In the genomic region with DNA sequence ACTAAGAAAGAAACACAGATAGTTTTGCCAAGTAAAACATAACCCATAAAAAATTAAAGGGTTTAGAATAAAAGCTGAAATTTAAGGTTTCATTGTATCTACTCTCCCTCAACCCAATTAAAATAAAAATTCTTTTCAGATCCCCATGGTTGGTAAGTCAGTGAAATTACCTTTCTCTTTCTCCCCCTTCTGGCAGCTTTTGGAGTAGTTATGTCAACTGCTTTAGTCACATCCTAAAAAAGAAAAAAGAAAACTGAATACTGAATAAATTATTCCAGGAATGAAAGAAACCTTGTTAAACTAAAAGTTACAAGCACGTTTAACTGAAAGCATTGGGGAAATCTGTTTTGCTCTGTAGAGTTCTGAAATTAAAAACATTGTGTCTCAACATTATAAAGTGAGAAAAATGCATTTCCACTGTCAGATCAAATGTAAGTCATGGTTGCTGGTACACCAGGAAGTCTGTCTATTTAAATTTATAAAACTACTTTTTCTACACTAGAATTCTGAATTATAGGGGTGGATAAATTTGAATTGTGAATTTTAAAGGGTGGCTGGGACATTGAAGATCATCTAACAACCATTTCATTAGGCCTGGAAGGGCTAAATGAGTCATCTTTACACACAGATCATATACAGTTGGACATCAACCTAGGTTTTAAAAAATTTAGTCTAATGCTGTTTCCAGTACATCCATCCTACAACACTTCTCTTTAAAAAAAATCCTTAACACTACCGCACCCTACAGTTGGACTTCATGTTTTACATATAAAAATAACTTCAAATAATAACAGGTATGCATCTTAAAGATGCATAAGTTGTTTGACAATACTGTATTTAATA, we compare ENCODE assay signal across 1 cellular context.
TF ChIP-seq lines count a peak whose summit lies in the region.

No MANE protein-coding gene starts in this region.

TF ChIP-seq in K562, 482 proteins besides CTCF, POLR2A, EP300 and RAD21 (continued from another document):
- TF ChIP-seq, protein P1, sequence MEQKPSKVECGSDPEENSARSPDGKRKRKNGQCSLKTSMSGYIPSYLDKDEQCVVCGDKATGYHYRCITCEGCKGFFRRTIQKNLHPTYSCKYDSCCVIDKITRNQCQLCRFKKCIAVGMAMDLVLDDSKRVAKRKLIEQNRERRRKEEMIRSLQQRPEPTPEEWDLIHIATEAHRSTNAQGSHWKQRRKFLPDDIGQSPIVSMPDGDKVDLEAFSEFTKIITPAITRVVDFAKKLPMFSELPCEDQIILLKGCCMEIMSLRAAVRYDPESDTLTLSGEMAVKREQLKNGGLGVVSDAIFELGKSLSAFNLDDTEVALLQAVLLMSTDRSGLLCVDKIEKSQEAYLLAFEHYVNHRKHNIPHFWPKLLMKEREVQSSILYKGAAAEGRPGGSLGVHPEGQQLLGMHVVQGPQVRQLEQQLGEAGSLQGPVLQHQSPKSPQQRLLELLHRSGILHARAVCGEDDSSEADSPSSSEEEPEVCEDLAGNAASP (IDR thresholded peaks at IDR 0.05): no peak
- TF ChIP-seq MYNN (IDR thresholded peaks at IDR 0.05) (no peak), MYNN (CRISPR knock-in tag; IDR thresholded peaks at IDR 0.05) (no peak), POLR3A (IDR thresholded peaks at IDR 0.05; ENCODE audit: borderline replicate concordance, extremely low read depth, insufficient read depth, insufficient read length) (no peak), NBN (IDR thresholded peaks at IDR 0.05; ENCODE audit: low read depth) (no peak), ARHGAP35 (IDR thresholded peaks at IDR 0.05; ENCODE audit: partially characterized antibody) (no peak), TFAM (CRISPR knock-in tag; conservative IDR thresholded peaks at IDR 0.05) (no peak)
- TF ChIP-seq, protein P2, sequence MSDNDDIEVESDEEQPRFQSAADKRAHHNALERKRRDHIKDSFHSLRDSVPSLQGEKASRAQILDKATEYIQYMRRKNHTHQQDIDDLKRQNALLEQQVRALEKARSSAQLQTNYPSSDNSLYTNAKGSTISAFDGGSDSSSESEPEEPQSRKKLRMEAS (CRISPR knock-in tag; IDR thresholded peaks at IDR 0.05): no peak
